1 cellular context compared by ENCODE assay signal in the genomic region with DNA sequence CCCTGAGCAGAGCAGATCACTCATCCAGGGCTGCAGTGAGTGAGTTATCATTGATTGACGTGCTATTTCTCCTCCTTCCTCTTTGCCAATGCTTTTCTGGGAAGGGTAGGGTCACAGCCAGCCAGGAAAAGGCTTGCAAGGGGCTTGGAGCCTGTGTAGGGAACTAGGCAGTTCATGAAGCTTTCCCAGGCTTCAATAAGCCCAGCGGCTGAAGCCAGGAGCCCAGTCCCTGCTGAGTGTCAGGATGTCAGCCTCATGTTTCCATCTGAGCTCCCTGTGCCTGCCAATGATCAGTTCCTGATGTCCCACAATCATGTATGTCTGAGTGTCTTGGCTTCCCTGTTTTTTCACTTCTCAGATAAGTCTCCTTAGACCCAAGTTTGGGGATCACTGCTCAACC.
TF ChIP-seq lines count a peak whose summit lies in the region.

No MANE protein-coding gene starts in this region.

TF ChIP-seq in GM23338, 12 proteins besides CTCF, POLR2A, EP300 and RAD21 (continued from another document):
- TF ChIP-seq, protein P1, sequence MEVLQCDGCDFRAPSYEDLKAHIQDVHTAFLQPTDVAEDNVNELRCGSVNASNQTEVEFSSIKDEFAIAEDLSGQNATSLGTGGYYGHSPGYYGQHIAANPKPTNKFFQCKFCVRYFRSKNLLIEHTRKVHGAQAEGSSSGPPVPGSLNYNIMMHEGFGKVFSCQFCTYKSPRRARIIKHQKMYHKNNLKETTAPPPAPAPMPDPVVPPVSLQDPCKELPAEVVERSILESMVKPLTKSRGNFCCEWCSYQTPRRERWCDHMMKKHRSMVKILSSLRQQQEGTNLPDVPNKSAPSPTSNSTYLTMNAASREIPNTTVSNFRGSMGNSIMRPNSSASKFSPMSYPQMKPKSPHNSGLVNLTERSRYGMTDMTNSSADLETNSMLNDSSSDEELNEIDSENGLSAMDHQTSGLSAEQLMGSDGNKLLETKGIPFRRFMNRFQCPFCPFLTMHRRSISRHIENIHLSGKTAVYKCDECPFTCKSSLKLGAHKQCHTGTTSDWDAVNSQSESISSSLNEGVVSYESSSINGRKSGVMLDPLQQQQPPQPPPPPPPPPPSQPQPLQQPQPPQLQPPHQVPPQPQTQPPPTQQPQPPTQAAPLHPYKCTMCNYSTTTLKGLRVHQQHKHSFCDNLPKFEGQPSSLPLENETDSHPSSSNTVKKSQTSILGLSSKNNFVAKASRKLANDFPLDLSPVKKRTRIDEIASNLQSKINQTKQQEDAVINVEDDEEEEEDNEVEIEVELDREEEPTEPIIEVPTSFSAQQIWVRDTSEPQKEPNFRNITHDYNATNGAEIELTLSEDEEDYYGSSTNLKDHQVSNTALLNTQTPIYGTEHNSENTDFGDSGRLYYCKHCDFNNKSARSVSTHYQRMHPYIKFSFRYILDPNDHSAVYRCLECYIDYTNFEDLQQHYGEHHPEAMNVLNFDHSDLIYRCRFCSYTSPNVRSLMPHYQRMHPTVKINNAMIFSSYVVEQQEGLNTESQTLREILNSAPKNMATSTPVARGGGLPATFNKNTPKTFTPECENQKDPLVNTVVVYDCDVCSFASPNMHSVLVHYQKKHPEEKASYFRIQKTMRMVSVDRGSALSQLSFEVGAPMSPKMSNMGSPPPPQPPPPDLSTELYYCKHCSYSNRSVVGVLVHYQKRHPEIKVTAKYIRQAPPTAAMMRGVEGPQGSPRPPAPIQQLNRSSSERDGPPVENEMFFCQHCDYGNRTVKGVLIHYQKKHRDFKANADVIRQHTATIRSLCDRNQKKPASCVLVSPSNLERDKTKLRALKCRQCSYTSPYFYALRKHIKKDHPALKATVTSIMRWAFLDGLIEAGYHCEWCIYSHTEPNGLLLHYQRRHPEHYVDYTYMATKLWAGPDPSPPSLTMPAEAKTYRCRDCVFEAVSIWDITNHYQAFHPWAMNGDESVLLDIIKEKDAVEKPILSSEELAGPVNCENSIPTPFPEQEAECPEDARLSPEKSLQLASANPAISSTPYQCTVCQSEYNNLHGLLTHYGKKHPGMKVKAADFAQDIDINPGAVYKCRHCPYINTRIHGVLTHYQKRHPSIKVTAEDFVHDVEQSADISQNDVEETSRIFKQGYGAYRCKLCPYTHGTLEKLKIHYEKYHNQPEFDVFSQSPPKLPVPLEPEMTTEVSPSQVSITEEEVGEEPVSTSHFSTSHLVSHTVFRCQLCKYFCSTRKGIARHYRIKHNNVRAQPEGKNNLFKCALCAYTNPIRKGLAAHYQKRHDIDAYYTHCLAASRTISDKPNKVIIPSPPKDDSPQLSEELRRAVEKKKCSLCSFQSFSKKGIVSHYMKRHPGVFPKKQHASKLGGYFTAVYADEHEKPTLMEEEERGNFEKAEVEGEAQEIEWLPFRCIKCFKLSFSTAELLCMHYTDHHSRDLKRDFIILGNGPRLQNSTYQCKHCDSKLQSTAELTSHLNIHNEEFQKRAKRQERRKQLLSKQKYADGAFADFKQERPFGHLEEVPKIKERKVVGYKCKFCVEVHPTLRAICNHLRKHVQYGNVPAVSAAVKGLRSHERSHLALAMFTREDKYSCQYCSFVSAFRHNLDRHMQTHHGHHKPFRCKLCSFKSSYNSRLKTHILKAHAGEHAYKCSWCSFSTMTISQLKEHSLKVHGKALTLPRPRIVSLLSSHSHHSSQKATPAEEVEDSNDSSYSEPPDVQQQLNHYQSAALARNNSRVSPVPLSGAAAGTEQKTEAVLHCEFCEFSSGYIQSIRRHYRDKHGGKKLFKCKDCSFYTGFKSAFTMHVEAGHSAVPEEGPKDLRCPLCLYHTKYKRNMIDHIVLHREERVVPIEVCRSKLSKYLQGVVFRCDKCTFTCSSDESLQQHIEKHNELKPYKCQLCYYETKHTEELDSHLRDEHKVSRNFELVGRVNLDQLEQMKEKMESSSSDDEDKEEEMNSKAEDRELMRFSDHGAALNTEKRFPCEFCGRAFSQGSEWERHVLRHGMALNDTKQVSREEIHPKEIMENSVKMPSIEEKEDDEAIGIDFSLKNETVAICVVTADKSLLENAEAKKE (CRISPR knock-in tag; IDR thresholded peaks at IDR 0.05): no peak
- no peak for TF ChIP-seq ZNF331 (CRISPR knock-in tag; IDR thresholded peaks at IDR 0.05; ENCODE audit: low read depth)
- TF ChIP-seq JUNB (IDR thresholded peaks at IDR 0.05; ENCODE audit: unreplicated experiment): no peak
- TF ChIP-seq, protein P2, sequence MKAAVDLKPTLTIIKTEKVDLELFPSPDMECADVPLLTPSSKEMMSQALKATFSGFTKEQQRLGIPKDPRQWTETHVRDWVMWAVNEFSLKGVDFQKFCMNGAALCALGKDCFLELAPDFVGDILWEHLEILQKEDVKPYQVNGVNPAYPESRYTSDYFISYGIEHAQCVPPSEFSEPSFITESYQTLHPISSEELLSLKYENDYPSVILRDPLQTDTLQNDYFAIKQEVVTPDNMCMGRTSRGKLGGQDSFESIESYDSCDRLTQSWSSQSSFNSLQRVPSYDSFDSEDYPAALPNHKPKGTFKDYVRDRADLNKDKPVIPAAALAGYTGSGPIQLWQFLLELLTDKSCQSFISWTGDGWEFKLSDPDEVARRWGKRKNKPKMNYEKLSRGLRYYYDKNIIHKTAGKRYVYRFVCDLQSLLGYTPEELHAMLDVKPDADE (IDR thresholded peaks at IDR 0.05): no peak
- TF ChIP-seq EZH2phosphoT487 (IDR thresholded peaks at IDR 0.05; ENCODE audit: unreplicated experiment): no peak
- no peak for TF ChIP-seq EZH2 (IDR thresholded peaks at IDR 0.05; ENCODE audit: low read depth, unreplicated experiment)
- TF ChIP-seq ZNF114 (CRISPR knock-in tag; IDR thresholded peaks at IDR 0.05): no peak
- no peak for TF ChIP-seq POLR2AphosphoS5 (IDR thresholded peaks at IDR 0.05; ENCODE audit: low read depth)
- TF ChIP-seq NANOG (IDR thresholded peaks at IDR 0.05; ENCODE audit: borderline replicate concordance): no peak
